17 cellular contexts compared by ENCODE assay signal in genomic region chr14:55807992-55808391, GRCh38.
DNase-seq lines count a peak whose midpoint lies in the region; ATAC-seq and TF ChIP-seq lines count a peak whose summit lies in the region.
"Had no signal": no experiment of that assay in that cellular context is flagged by ENCODE, and none has a peak within 500 bp of the region (broad histone marks: within the 10 kb centered on the region; RNA-seq: fewer than 3 reads in every experiment).

No MANE protein-coding gene starts in this region.

- no peaks in the 10 kb centered on the region for H3K9me3 ChIP-seq in effector memory CD4-positive, alpha-beta T cell (ENCODE audit: control insufficient read depth, low read length)
- H3K9me3 ChIP-seq: right atrium auricular region had no signal

- peaks cover 13% of the 10 kb centered on the region for H3K4me1 ChIP-seq in effector memory CD4-positive, alpha-beta T cell (ENCODE audit: control insufficient read depth, insufficient read depth, low read length, poor library complexity, severe bottlenecking)
- H3K4me1 ChIP-seq: neural progenitor cell had no signal

- no peaks in the 10 kb centered on the region for H3K36me3 ChIP-seq in effector memory CD4-positive, alpha-beta T cell (ENCODE audit: control insufficient read depth, insufficient read depth, low read length)
- H3K36me3 ChIP-seq: neural progenitor cell, right atrium auricular region had no signal

- H3K9me3 Mint-ChIP-seq in T-cell = peaks cover 4 to 11% (median 7%) of the 10 kb centered on the region in 3 donors
- H3K9me3 Mint-ChIP-seq in nephron progenitor cell = peaks cover 43% of the 10 kb centered on the region

- H3K27me3 Mint-ChIP-seq in T-cell (no peaks in the 10 kb centered on the region), nephron progenitor cell (ENCODE audit: low read depth, poor library complexity) (peaks cover 11% of the 10 kb centered on the region)

- CTCF ChIA-PET in T-cell (lab: Charles Lee) = interaction anchor here in 1 of 2 donors (0.9 to 1.2 kb wide), 3 partner anchors 196 to 1138 kb away, joined by 3 to 4 read pairs (median 4); partner anchors contain the start of gene TMEM260

- H3K27ac ChIP-seq in effector memory CD4-positive, alpha-beta T cell (ENCODE audit: insufficient read depth, low read length, poor library complexity, severe bottlenecking) = peak overlapping the region; percentile 48
- H3K27ac ChIP-seq: 22Rv1, neural progenitor cell had no signal

- ATAC-seq in T-cell (replicated peaks in 1 of 4) (no peak), GM19455 (IDR thresholded peaks at IDR 0.05; ENCODE audit: unreplicated experiment) (no peak), HG03280 (IDR thresholded peaks at IDR 0.05; ENCODE audit: unreplicated experiment) (no peak)

- H3K4me1 Mint-ChIP-seq in T-cell (peaks cover 46 to 62% (median 47%) of the 10 kb centered on the region in 3 donors), nephron progenitor cell (peaks cover 25% of the 10 kb centered on the region)

- H3K4me3 Mint-ChIP-seq in T-cell (peak overlapping the region in 1 of 3 donors; percentile 73), nephron progenitor cell (no peak overlapping the region)
- H3K4me3 Mint-ChIP-seq: neural progenitor cell had no signal

- no peak for TF ChIP-seq CTCF in nephron progenitor cell (IDR thresholded peaks at IDR 0.05)

- no peak overlapping the region for H3K4me3 ChIP-seq in effector memory CD4-positive, alpha-beta T cell (ENCODE audit: insufficient read depth, low read depth, low read length, poor library complexity, severe bottlenecking)
- H3K4me3 ChIP-seq: neural progenitor cell, right atrium auricular region had no signal

- POLR2A ChIA-PET in T-cell (lab: Charles Lee) = interaction anchor here (0.5 to 0.6 kb wide), 2 partner anchors 310 to 655 kb away, joined by 3 to 6 read pairs; no protein-coding TSS in a partner anchor

- H3K27me3 ChIP-seq in effector memory CD4-positive, alpha-beta T cell (replicated peaks; ENCODE audit: control insufficient read depth, insufficient read depth, low read length, poor library complexity, severe bottlenecking) = no peaks in the 10 kb centered on the region
- H3K27me3 ChIP-seq: neural progenitor cell, right atrium auricular region had no signal

- peak overlapping the region; percentile 91 to 94 for H3K27ac Mint-ChIP-seq in T-cell
- H3K27ac Mint-ChIP-seq in nephron progenitor cell = peak overlapping the region; percentile 65
- H3K27ac Mint-ChIP-seq: neural progenitor cell had no signal

- H3K36me3 Mint-ChIP-seq in T-cell = no peaks in the 10 kb centered on the region
- H3K36me3 Mint-ChIP-seq in nephron progenitor cell (ENCODE audit: low read depth) = peaks cover 5% of the 10 kb centered on the region
- H3K36me3 Mint-ChIP-seq: neural progenitor cell had no signal

- peak; percentile 17 for DNase-seq in DMS79 (lab: John Stamatoyannopoulos, UW)
- DNase-seq in DMS79 treated with DMSO at 0.1 percent for 48 hours (lab: John Stamatoyannopoulos, UW) = no peak
- DNase-seq in T-cell = no peak
- DNase-seq in effector memory CD4-positive, alpha-beta T cell = no peak
- no peak for DNase-seq in nephron progenitor cell
- DNase-seq in NCI-H2227 (lab: John Stamatoyannopoulos, UW; ENCODE audit: unreplicated experiment) = no peak
- DNase-seq: activated CD4-positive, alpha-beta T cell treated with anti-CD3 and anti-CD28 coated beads, Interleukin-2, amount 50 U/mL, for 48 hours; Karpas-422; left cardiac atrium; NCI-H146; NCI-H526; stimulated activated CD4-positive, alpha-beta T cell treated with anti-CD3 and anti-CD28 coated beads, Interleukin-4, amount 100 ng/mL, for 24 hours had no signal
